ENCODE assay signal across 22 cellular contexts in the genomic region with DNA sequence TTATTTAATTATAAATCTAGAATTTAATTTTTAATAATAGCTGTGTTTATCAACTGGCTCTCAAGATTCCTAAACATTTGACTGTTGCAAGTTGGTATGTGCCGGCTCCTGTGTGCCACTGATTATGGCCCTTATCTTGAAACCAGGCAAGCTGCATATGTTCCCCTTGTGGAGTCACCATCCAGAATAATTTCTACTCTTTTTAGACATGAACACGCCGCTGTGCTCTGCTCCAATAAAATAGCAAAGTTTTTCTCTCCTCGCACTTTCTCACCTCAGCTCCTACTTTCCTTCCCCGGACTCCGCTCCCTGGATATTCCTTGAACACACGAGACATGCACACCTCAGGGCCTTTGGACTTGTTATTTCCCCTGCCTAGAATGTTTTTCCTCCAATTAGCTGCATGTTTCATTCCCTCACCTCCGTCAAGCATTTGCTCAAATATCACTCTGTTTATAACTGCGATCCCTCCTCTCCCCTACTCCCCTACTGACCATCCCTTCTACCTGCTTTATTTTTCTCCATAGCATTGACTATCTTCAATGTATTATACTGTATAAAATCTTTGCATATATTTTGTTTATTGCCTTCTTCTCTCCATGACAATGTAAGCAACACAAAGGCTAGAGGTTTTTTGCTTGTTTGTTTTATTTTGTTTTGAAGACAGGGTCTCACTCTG. TPM values are rescaled to one million over a fixed set of nuclear protein-coding genes. Genes with fewer than 3 reads are reported as not detected.
"Had no signal": no experiment of that assay in that cellular context is flagged by ENCODE, and none has a peak within 500 bp of the region (broad histone marks: within the 10 kb centered on the region; RNA-seq: fewer than 3 reads in every experiment).

No MANE protein-coding gene starts in this region.

- ATAC-seq: activated naive CD4-positive, alpha-beta T cell treated with anti-CD3 and anti-CD28 coated beads, Interleukin-2, amount 50 U/mL, for 72 hours; activated naive CD8-positive, alpha-beta T cell treated with anti-CD3 and anti-CD28 coated beads, Interleukin-2, amount 50 U/mL, for 24 hours; activated T-cell treated with anti-CD3 and anti-CD28 coated beads, Interleukin-2, amount 50 U/mL, for 4 hours had no signal

- H3K27ac ChIP-seq: VCaP had no signal

- DNase-seq: activated CD4-positive, alpha-beta memory T cell treated with anti-CD3 and anti-CD28 coated beads for 36 hours; activated CD4-positive, alpha-beta T cell treated with anti-CD3 and anti-CD28 coated beads, Interleukin-2, amount 10 ng/mL, durations not matched to agents 7 days and 5 days; activated CD4-positive, CD25-positive, alpha-beta regulatory T cell; activated CD8-positive, alpha-beta memory T cell treated with anti-CD3 and anti-CD28 coated beads for 24 hours; activated effector memory CD4-positive, alpha-beta T cell treated with anti-CD3 and anti-CD28 coated beads, Interleukin-2, amount 50 U/mL, for 16 hours; activated naive CD4-positive, alpha-beta T cell treated with Interleukin-2 at 50 U/mL for 16 hours; activated naive CD8-positive, alpha-beta T cell treated with anti-CD3 and anti-CD28 coated beads, Interleukin-2, amount 50 U/mL, for 24 hours; activated T-cell treated with anti-CD3 and anti-CD28 coated beads, Interleukin-2, amount 50 U/mL, for 4 hours; amniotic stem cell; KG1; NCI-H1048; NCI-H146; NCI-H187 treated with DMSO at 0.1 percent for 48 hours; NCI-H2081 treated with DMSO at 0.1 percent for 48 hours; NCI-H446; NCI-H524; SIG-M5 had no signal

RNA-seq across cellular contexts. Expression of a gene that starts 26.1 kb away (rescaled TPM):
- total RNA-seq: activated CD4-positive, alpha-beta memory T cell treated with anti-CD3 and anti-CD28 coated beads for 36 hours; activated naive CD4-positive, alpha-beta T cell treated with anti-CD3 and anti-CD28 coated beads, Interleukin-2, amount 50 U/mL, for 72 hours; activated T-cell treated with anti-CD3 and anti-CD28 coated beads, Interleukin-2, amount 50 U/mL, for 4 hours; M059J; RPMI7951; T-helper 2 cell treated with Interferon-gamma antibody and Interleukin-4, amounts not matched to agents 100 ng/mL and 5 ng/mL, for 36 hours had no signal
